15 cellular contexts compared by ENCODE assay signal in genomic region chr2:128639693-128640092, GRCh38.
DNase-seq lines count a peak whose midpoint lies in the region; TF ChIP-seq lines count a peak whose summit lies in the region.
"Had no signal": no experiment of that assay in that cellular context is flagged by ENCODE, and none has a peak within 500 bp of the region (broad histone marks: within the 10 kb centered on the region; RNA-seq: fewer than 3 reads in every experiment).

No MANE protein-coding gene starts in this region.

- POLR2A ChIA-PET in activated CD4-positive, alpha-beta memory T cell treated with anti-CD3 and anti-CD28 coated beads for 36 hours (lab: Charles Lee), result no interaction called here

- H3K27ac ChIP-seq in iPS-18a (ENCODE audit: low read length) (peak overlapping the region; percentile 95), spleen (no peak overlapping the region)

- intact Hi-C loops in activated CD4-positive, alpha-beta memory T cell treated with anti-CD3 and anti-CD28 coated beads for 36 hours (cut with micrococcal nuclease), result no loop called here
- intact Hi-C loops in spleen (cut with DNase I; ENCODE audit: low total_unique reads), result no loop called here

- no peak for TF ChIP-seq POLR2A in spleen (IDR thresholded peaks at IDR 0.05)

- H3K9me3 ChIP-seq in iPS-18a (ENCODE audit: control insufficient read depth, low read depth, low read length) (no peaks in the 10 kb centered on the region), spleen (no peaks in the 10 kb centered on the region)

- H3K27me3 ChIP-seq in iPS-18a (ENCODE audit: control insufficient read depth, insufficient read depth, low read length) (no peaks in the 10 kb centered on the region), spleen (replicated peaks in 1 of 7) (no peaks in the 10 kb centered on the region)

- H3K27me3 Mint-ChIP-seq in T-helper 2 cell treated with Interferon-gamma antibody and Interleukin-4, amounts not matched to agents 5 μg/mL and 100 μg/mL, for 36 hours (ENCODE audit: low read depth), result peaks cover 25% of the 10 kb centered on the region
- peaks cover 1% of the 10 kb centered on the region for H3K27me3 Mint-ChIP-seq in activated CD4-positive, alpha-beta memory T cell treated with anti-CD3 and anti-CD28 coated beads for 36 hours

- H3K9me3 Mint-ChIP-seq in T-helper 2 cell treated with Interferon-gamma antibody and Interleukin-4, amounts not matched to agents 5 μg/mL and 100 μg/mL, for 36 hours, result no peaks in the 10 kb centered on the region
- no peaks in the 10 kb centered on the region for H3K9me3 Mint-ChIP-seq in activated CD4-positive, alpha-beta memory T cell treated with anti-CD3 and anti-CD28 coated beads for 36 hours
- H3K9me3 Mint-ChIP-seq: activated T-cell treated with anti-CD3 and anti-CD28 coated beads, Interleukin-2, amount 50 U/mL, for 24 hours; CD8-positive, alpha-beta T cell; naive thymus-derived CD8-positive, alpha-beta T cell had no signal

- no peak overlapping the region for H3K27ac Mint-ChIP-seq in T-helper 2 cell treated with Interferon-gamma antibody and Interleukin-4, amounts not matched to agents 5 μg/mL and 100 μg/mL, for 36 hours
- H3K27ac Mint-ChIP-seq in activated CD4-positive, alpha-beta memory T cell treated with anti-CD3 and anti-CD28 coated beads for 36 hours, result no peak overlapping the region
- H3K27ac Mint-ChIP-seq: activated T-cell treated with anti-CD3 and anti-CD28 coated beads, Interleukin-2, amount 50 U/mL, for 24 hours; CD8-positive, alpha-beta T cell; naive thymus-derived CD8-positive, alpha-beta T cell had no signal

- no peaks in the 10 kb centered on the region for H3K4me1 Mint-ChIP-seq in T-helper 2 cell treated with Interferon-gamma antibody and Interleukin-4, amounts not matched to agents 5 μg/mL and 100 μg/mL, for 36 hours (ENCODE audit: low read depth)
- no peaks in the 10 kb centered on the region for H3K4me1 Mint-ChIP-seq in activated CD4-positive, alpha-beta memory T cell treated with anti-CD3 and anti-CD28 coated beads for 36 hours (ENCODE audit: low read depth)

- 88 to 94% (median 89%) methylated on average over 11 of the region's 11 CpGs for WGBS in spleen, 5 donors

- no peak overlapping the region for H3K4me3 Mint-ChIP-seq in T-helper 2 cell treated with Interferon-gamma antibody and Interleukin-4, amounts not matched to agents 5 μg/mL and 100 μg/mL, for 36 hours
- no peak overlapping the region for H3K4me3 Mint-ChIP-seq in activated CD4-positive, alpha-beta memory T cell treated with anti-CD3 and anti-CD28 coated beads for 36 hours
- H3K4me3 Mint-ChIP-seq: activated T-cell treated with anti-CD3 and anti-CD28 coated beads, Interleukin-2, amount 50 U/mL, for 24 hours; CD8-positive, alpha-beta T cell; naive thymus-derived CD8-positive, alpha-beta T cell had no signal

- H3K4me3 ChIP-seq in iPS-18a (ENCODE audit: low read length), result peak overlapping the region; percentile 17
- no peak overlapping the region for H3K4me3 ChIP-seq in spleen
- H3K4me3 ChIP-seq: smooth muscle cell had no signal

- CTCF ChIA-PET in activated CD4-positive, alpha-beta memory T cell treated with anti-CD3 and anti-CD28 coated beads for 36 hours (lab: Charles Lee), result no interaction called here

- DNase-seq in T-helper 2 cell treated with Interferon-gamma antibody and Interleukin-4, amounts not matched to agents 5 μg/mL and 100 μg/mL, for 36 hours (ENCODE audit: low spot score), result peak; percentile 1
- DNase-seq in T-helper 2 cell (no peak), spleen (peak; percentile 40), foreskin melanocyte (no peak)
- peak; percentile 2 for DNase-seq in activated CD4-positive, alpha-beta memory T cell treated with anti-CD3 and anti-CD28 coated beads for 36 hours
- no peak for DNase-seq in stimulated activated CD4-positive, alpha-beta T cell treated with anti-CD3 and anti-CD28 coated beads, Interleukin-12 subunit alpha, Interleukin-12 subunit beta, amount 100 ng/mL, for 4 hours
- DNase-seq in activated naive CD4-positive, alpha-beta T cell treated with Interleukin-2 at 50 U/mL for 16 hours, result no peak
- DNase-seq: 8988T; activated T-cell treated with anti-CD3 and anti-CD28 coated beads, Interleukin-2, amount 50 U/mL, for 24 hours; effector CD4-positive, alpha-beta T cell; left cardiac atrium; naive thymus-derived CD8-positive, alpha-beta T cell had no signal

- H3K36me3 ChIP-seq in iPS-18a (ENCODE audit: control insufficient read depth, low read depth, low read length), result no peaks in the 10 kb centered on the region
- no peaks in the 10 kb centered on the region for H3K36me3 ChIP-seq in spleen

- H3K9ac ChIP-seq in iPS-18a (ENCODE audit: low read length), result peak overlapping the region; percentile 80

- TF ChIP-seq CTCF in spleen (IDR thresholded peaks at IDR 0.05 in 8 of 11, conservative IDR thresholded peaks at IDR 0.05 in 3 of 11), result no peak

- H3K36me3 Mint-ChIP-seq in T-helper 2 cell treated with Interferon-gamma antibody and Interleukin-4, amounts not matched to agents 5 μg/mL and 100 μg/mL, for 36 hours (ENCODE audit: low read depth), result no peaks in the 10 kb centered on the region
- no peaks in the 10 kb centered on the region for H3K36me3 Mint-ChIP-seq in activated CD4-positive, alpha-beta memory T cell treated with anti-CD3 and anti-CD28 coated beads for 36 hours
- H3K36me3 Mint-ChIP-seq: CD8-positive, alpha-beta T cell; naive thymus-derived CD8-positive, alpha-beta T cell had no signal

- H3K4me1 ChIP-seq in iPS-18a (ENCODE audit: control insufficient read depth, low read depth, low read length) (peaks cover 48% of the 10 kb centered on the region), spleen (peaks cover 0 to 15% (median 7%) of the 10 kb centered on the region in 6 donors)

Comparison
In these comparisons a context has a peak if more than half of its experiments do, and no peak if none do; other contexts are left out.
1. DNase-seq: peak in T-helper 2 cell treated with Interferon-gamma antibody and Interleukin-4, amounts not matched to agents 5 μg/mL and 100 μg/mL, for 36 hours (single experiment), activated CD4-positive, alpha-beta memory T cell treated with anti-CD3 and anti-CD28 coated beads for 36 hours (single experiment) and spleen (single experiment); none in T-helper 2 cell (0 of 5), stimulated activated CD4-positive, alpha-beta T cell treated with anti-CD3 and anti-CD28 coated beads, Interleukin-12 subunit alpha, Interleukin-12 subunit beta, amount 100 ng/mL, for 4 hours (single experiment), activated naive CD4-positive, alpha-beta T cell treated with Interleukin-2 at 50 U/mL for 16 hours (single experiment) and foreskin melanocyte (single experiment).